11 cellular contexts compared by ENCODE assay signal in genomic region chr7:92769361-92769633, GRCh38.
DNase-seq lines count a peak whose midpoint lies in the region; ATAC-seq lines count a peak whose summit lies in the region.
"Had no signal": no experiment of that assay in that cellular context is flagged by ENCODE, and none has a peak within 500 bp of the region (broad histone marks: within the 10 kb centered on the region; RNA-seq: fewer than 3 reads in every experiment).

No MANE protein-coding gene starts in this region.

- H3K9me3 Mint-ChIP-seq in stimulated activated naive CD8-positive, alpha-beta T cell treated with anti-CD3 and anti-CD28 coated beads, Interleukin-15, Interleukin-2, amounts not matched to agents 100 ng/mL and 50 ng/mL, for 24 hours: no peaks in the 10 kb centered on the region
- H3K9me3 Mint-ChIP-seq in activated T-helper 2 cell treated with anti-CD3 and anti-CD28 coated beads, Interferon-gamma antibody, Interleukin-2, Interleukin-4, amounts not matched to agents 10 μg/mL and 5 μg/mL and 100 μg/mL, durations not matched to agents 14 hours and 24 hours and 36 hours: no peaks in the 10 kb centered on the region

- intact Hi-C loops in activated T-helper 2 cell treated with anti-CD3 and anti-CD28 coated beads, Interferon-gamma antibody, Interleukin-2, Interleukin-4, amounts not matched to agents 10 μg/mL and 5 μg/mL and 100 μg/mL, durations not matched to agents 14 hours and 24 hours and 36 hours (cut with micrococcal nuclease): loop anchor here (1.0 to 2.0 kb wide), 5 partner anchors 14 to 50 kb away; no protein-coding TSS in a partner anchor

- H3K4me3 Mint-ChIP-seq in stimulated activated naive CD8-positive, alpha-beta T cell treated with anti-CD3 and anti-CD28 coated beads, Interleukin-15, Interleukin-2, amounts not matched to agents 100 ng/mL and 50 ng/mL, for 24 hours: no peak overlapping the region
- H3K4me3 Mint-ChIP-seq in activated T-helper 2 cell treated with anti-CD3 and anti-CD28 coated beads, Interferon-gamma antibody, Interleukin-2, Interleukin-4, amounts not matched to agents 10 μg/mL and 5 μg/mL and 100 μg/mL, durations not matched to agents 14 hours and 24 hours and 36 hours (ENCODE audit: low read depth): no peak overlapping the region

- H3K27ac Mint-ChIP-seq in stimulated activated naive CD8-positive, alpha-beta T cell treated with anti-CD3 and anti-CD28 coated beads, Interleukin-15, Interleukin-2, amounts not matched to agents 100 ng/mL and 50 ng/mL, for 24 hours: peak overlapping the region; percentile 75
- H3K27ac Mint-ChIP-seq in activated T-helper 2 cell treated with anti-CD3 and anti-CD28 coated beads, Interferon-gamma antibody, Interleukin-2, Interleukin-4, amounts not matched to agents 10 μg/mL and 5 μg/mL and 100 μg/mL, durations not matched to agents 14 hours and 24 hours and 36 hours: peak overlapping the region; percentile 54

- no peak for DNase-seq in stimulated activated naive CD8-positive, alpha-beta T cell treated with anti-CD3 and anti-CD28 coated beads, Interleukin-15, Interleukin-2, amounts not matched to agents 100 U/mL and 50 U/mL, for 24 hours
- DNase-seq in activated T-helper 2 cell treated with anti-CD3 and anti-CD28 coated beads, Interferon-gamma antibody, Interleukin-2, Interleukin-4, amounts not matched to agents 10 μg/mL and 5 μg/mL and 100 μg/mL, durations not matched to agents 14 hours and 24 hours and 36 hours (ENCODE audit: low spot score): no peak
- DNase-seq in NCI-H1105 (lab: John Stamatoyannopoulos, UW): no peak
- no peak for DNase-seq in RKO (ENCODE audit: low spot score)
- DNase-seq in NCI-H1417 treated with DMSO at 0.1 percent for 48 hours (lab: John Stamatoyannopoulos, UW): no peak
- no peak for DNase-seq in iPS-NIHi11 (ENCODE audit: low spot score)
- DNase-seq: heart left ventricle, mesendoderm had no signal

- no peak for ATAC-seq in stimulated activated naive CD8-positive, alpha-beta T cell treated with anti-CD3 and anti-CD28 coated beads, Interleukin-15, Interleukin-2, amounts not matched to agents 100 U/mL and 50 U/mL, for 24 hours
- peak; percentile 22 for ATAC-seq in HG02642 (IDR thresholded peaks at IDR 0.05; ENCODE audit: poor library complexity, unreplicated experiment)
- ATAC-seq: heart left ventricle, PC-3 had no signal

- peaks cover 73% of the 10 kb centered on the region for H3K4me1 Mint-ChIP-seq in stimulated activated naive CD8-positive, alpha-beta T cell treated with anti-CD3 and anti-CD28 coated beads, Interleukin-15, Interleukin-2, amounts not matched to agents 100 ng/mL and 50 ng/mL, for 24 hours (ENCODE audit: low read depth)
- H3K4me1 Mint-ChIP-seq in activated T-helper 2 cell treated with anti-CD3 and anti-CD28 coated beads, Interferon-gamma antibody, Interleukin-2, Interleukin-4, amounts not matched to agents 10 μg/mL and 5 μg/mL and 100 μg/mL, durations not matched to agents 14 hours and 24 hours and 36 hours (ENCODE audit: low read depth): peaks cover 65% of the 10 kb centered on the region

- H3K36me3 Mint-ChIP-seq in stimulated activated naive CD8-positive, alpha-beta T cell treated with anti-CD3 and anti-CD28 coated beads, Interleukin-15, Interleukin-2, amounts not matched to agents 100 ng/mL and 50 ng/mL, for 24 hours (ENCODE audit: low read depth): peaks cover 83% of the 10 kb centered on the region
- peaks cover 77% of the 10 kb centered on the region for H3K36me3 Mint-ChIP-seq in activated T-helper 2 cell treated with anti-CD3 and anti-CD28 coated beads, Interferon-gamma antibody, Interleukin-2, Interleukin-4, amounts not matched to agents 10 μg/mL and 5 μg/mL and 100 μg/mL, durations not matched to agents 14 hours and 24 hours and 36 hours (ENCODE audit: low read depth)

- H3K27me3 Mint-ChIP-seq in stimulated activated naive CD8-positive, alpha-beta T cell treated with anti-CD3 and anti-CD28 coated beads, Interleukin-15, Interleukin-2, amounts not matched to agents 100 ng/mL and 50 ng/mL, for 24 hours: no peaks in the 10 kb centered on the region
- no peaks in the 10 kb centered on the region for H3K27me3 Mint-ChIP-seq in activated T-helper 2 cell treated with anti-CD3 and anti-CD28 coated beads, Interferon-gamma antibody, Interleukin-2, Interleukin-4, amounts not matched to agents 10 μg/mL and 5 μg/mL and 100 μg/mL, durations not matched to agents 14 hours and 24 hours and 36 hours (ENCODE audit: low read depth)
